1 cellular context compared by ENCODE assay signal in the genomic region with DNA sequence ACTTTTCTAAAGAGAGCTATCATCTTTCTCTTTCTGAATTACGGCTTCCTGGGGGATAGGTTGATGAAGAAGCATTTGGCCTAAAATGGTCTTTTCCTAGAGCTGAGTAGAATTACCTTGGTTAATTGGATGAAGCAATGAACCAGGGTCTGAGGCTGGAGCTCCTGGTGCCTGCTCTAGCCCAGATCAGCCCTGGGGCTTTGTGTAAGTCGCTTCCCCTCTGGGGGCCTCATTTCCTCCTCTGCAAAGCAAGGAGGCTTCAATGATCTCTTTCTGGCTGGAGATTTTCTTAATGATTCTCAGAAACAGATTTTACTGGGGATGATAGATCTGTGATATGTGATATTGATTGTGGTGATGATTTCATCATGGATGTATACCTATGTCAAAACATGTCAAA.
TF ChIP-seq lines count a peak whose summit lies in the region.

No MANE protein-coding gene starts in this region.

TF ChIP-seq in neural cell, 6 proteins besides CTCF, POLR2A, EP300 and RAD21 (continued from another document):
- TF ChIP-seq, protein P1, sequence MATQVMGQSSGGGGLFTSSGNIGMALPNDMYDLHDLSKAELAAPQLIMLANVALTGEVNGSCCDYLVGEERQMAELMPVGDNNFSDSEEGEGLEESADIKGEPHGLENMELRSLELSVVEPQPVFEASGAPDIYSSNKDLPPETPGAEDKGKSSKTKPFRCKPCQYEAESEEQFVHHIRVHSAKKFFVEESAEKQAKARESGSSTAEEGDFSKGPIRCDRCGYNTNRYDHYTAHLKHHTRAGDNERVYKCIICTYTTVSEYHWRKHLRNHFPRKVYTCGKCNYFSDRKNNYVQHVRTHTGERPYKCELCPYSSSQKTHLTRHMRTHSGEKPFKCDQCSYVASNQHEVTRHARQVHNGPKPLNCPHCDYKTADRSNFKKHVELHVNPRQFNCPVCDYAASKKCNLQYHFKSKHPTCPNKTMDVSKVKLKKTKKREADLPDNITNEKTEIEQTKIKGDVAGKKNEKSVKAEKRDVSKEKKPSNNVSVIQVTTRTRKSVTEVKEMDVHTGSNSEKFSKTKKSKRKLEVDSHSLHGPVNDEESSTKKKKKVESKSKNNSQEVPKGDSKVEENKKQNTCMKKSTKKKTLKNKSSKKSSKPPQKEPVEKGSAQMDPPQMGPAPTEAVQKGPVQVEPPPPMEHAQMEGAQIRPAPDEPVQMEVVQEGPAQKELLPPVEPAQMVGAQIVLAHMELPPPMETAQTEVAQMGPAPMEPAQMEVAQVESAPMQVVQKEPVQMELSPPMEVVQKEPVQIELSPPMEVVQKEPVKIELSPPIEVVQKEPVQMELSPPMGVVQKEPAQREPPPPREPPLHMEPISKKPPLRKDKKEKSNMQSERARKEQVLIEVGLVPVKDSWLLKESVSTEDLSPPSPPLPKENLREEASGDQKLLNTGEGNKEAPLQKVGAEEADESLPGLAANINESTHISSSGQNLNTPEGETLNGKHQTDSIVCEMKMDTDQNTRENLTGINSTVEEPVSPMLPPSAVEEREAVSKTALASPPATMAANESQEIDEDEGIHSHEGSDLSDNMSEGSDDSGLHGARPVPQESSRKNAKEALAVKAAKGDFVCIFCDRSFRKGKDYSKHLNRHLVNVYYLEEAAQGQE (IDR thresholded peaks at IDR 0.05; ENCODE audit: borderline replicate concordance), result no peak
- no peak for TF ChIP-seq SMC3 (conservative IDR thresholded peaks at IDR 0.05; ENCODE audit: poor library complexity)
- no peak for TF ChIP-seq POLR2AphosphoS5 (IDR thresholded peaks at IDR 0.05)
- TF ChIP-seq MXI1 (conservative IDR thresholded peaks at IDR 0.05; ENCODE audit: poor library complexity, severe bottlenecking), result no peak
TF ChIP-seq in neural cell: peak in this region for 0.
